In the genomic region with DNA sequence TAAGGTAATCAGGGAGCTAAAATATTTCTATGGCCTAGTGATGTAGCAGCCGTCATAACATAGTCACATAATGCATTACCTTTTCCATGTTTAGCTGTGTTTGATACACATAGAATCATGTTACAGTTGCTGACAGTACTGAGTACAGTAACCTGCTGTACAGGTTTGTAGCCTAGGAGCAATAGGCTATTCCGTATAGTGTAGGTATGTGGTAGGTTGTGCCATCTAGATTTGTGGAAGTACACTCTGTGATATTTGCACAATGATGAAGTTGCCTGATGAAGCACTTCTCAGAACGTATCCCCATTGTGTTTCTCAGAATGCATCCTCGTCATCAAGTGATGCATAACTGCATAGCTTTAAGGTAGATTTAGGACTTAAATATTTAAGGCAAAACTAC, we compare ENCODE assay signal across 17 cellular contexts.
DNase-seq lines count a peak whose midpoint lies in the region; ATAC-seq and TF ChIP-seq lines count a peak whose summit lies in the region.
"Had no signal": no experiment of that assay in that cellular context is flagged by ENCODE, and none has a peak within 500 bp of the region (broad histone marks: within the 10 kb centered on the region; RNA-seq: fewer than 3 reads in every experiment).

No MANE protein-coding gene starts in this region.

- H3K4me1 Mint-ChIP-seq in activated naive CD8-positive, alpha-beta T cell treated with anti-CD3 and anti-CD28 coated beads for 36 hours: no peaks in the 10 kb centered on the region
- no peaks in the 10 kb centered on the region for H3K4me1 Mint-ChIP-seq in activated naive CD8-positive, alpha-beta T cell treated with anti-CD3 and anti-CD28 coated beads, Interleukin-2, amount 50 U/mL, for 24 hours
- H3K4me1 Mint-ChIP-seq: CD4-positive, CD25-positive, alpha-beta regulatory T cell; H9 had no signal

- no peak for ATAC-seq in activated naive CD8-positive, alpha-beta T cell treated with anti-CD3 and anti-CD28 coated beads, Interleukin-2, amount 50 U/mL, for 24 hours
- ATAC-seq in RWPE2 (ENCODE audit: low read depth): peak; percentile 42; the same call in 1 of the 3 replicates
- no peak for ATAC-seq in GM18505 (IDR thresholded peaks at IDR 0.05; ENCODE audit: unreplicated experiment)

- H3K4me3 ChIP-seq in RWPE2 (ENCODE audit: severe bottlenecking): no peak overlapping the region

- H3K27me3 ChIP-seq in RWPE2 (ENCODE audit: insufficient read depth, poor library complexity, severe bottlenecking): no peaks in the 10 kb centered on the region
- H3K27me3 ChIP-seq: BE2C had no signal

- H3K9me3 ChIP-seq in RWPE2 (ENCODE audit: severe bottlenecking): no peaks in the 10 kb centered on the region
- H3K9me3 ChIP-seq: BE2C had no signal

- no peak for DNase-seq in activated naive CD8-positive, alpha-beta T cell treated with anti-CD3 and anti-CD28 coated beads for 36 hours
- DNase-seq in activated naive CD8-positive, alpha-beta T cell treated with anti-CD3 and anti-CD28 coated beads, Interleukin-2, amount 50 U/mL, for 24 hours: no peak
- DNase-seq in RWPE2 (ENCODE audit: low spot score): no peak
- peak; percentile 39 for DNase-seq in epithelial cell of prostate (ENCODE audit: low read depth, low spot score)
- DNase-seq in SHP77 treated with DMSO at 0.1 percent for 48 hours (lab: John Stamatoyannopoulos, UW): no peak
- DNase-seq in NCI-H526 (lab: John Stamatoyannopoulos, UW): no peak
- DNase-seq: ACHN; BE2C; C1 segment of cervical spinal cord; CD4-positive, CD25-positive, alpha-beta regulatory T cell; CD8-positive, alpha-beta memory T cell; COR-L47; DMS 273 treated with DMSO at 0.1 percent for 48 hours; DMS79; GDM1; H9 had no signal

- no peaks in the 10 kb centered on the region for H3K27me3 Mint-ChIP-seq in activated naive CD8-positive, alpha-beta T cell treated with anti-CD3 and anti-CD28 coated beads for 36 hours
- no peaks in the 10 kb centered on the region for H3K27me3 Mint-ChIP-seq in activated naive CD8-positive, alpha-beta T cell treated with anti-CD3 and anti-CD28 coated beads, Interleukin-2, amount 50 U/mL, for 24 hours
- H3K27me3 Mint-ChIP-seq: CD4-positive, CD25-positive, alpha-beta regulatory T cell; CD8-positive, alpha-beta memory T cell had no signal

- H3K27ac Mint-ChIP-seq in activated naive CD8-positive, alpha-beta T cell treated with anti-CD3 and anti-CD28 coated beads for 36 hours: peak overlapping the region; percentile 36
- H3K27ac Mint-ChIP-seq in activated naive CD8-positive, alpha-beta T cell treated with anti-CD3 and anti-CD28 coated beads, Interleukin-2, amount 50 U/mL, for 24 hours: no peak overlapping the region
- H3K27ac Mint-ChIP-seq: CD4-positive, CD25-positive, alpha-beta regulatory T cell; CD8-positive, alpha-beta memory T cell; H9 had no signal

- TF ChIP-seq POLR2A in GM18505 (IDR thresholded peaks at IDR 0.05; ENCODE audit: borderline replicate concordance, extremely low read depth, insufficient read depth, insufficient read length): no peak

- H3K36me3 Mint-ChIP-seq in activated naive CD8-positive, alpha-beta T cell treated with anti-CD3 and anti-CD28 coated beads for 36 hours: no peaks in the 10 kb centered on the region
- H3K36me3 Mint-ChIP-seq in activated naive CD8-positive, alpha-beta T cell treated with anti-CD3 and anti-CD28 coated beads, Interleukin-2, amount 50 U/mL, for 24 hours (ENCODE audit: low read depth): peaks cover 2% of the 10 kb centered on the region
- H3K36me3 Mint-ChIP-seq: CD4-positive, CD25-positive, alpha-beta regulatory T cell; CD8-positive, alpha-beta memory T cell had no signal

- H3K4me3 Mint-ChIP-seq in activated naive CD8-positive, alpha-beta T cell treated with anti-CD3 and anti-CD28 coated beads for 36 hours: no peak overlapping the region
- no peak overlapping the region for H3K4me3 Mint-ChIP-seq in activated naive CD8-positive, alpha-beta T cell treated with anti-CD3 and anti-CD28 coated beads, Interleukin-2, amount 50 U/mL, for 24 hours
- H3K4me3 Mint-ChIP-seq: CD4-positive, CD25-positive, alpha-beta regulatory T cell; CD8-positive, alpha-beta memory T cell; H9 had no signal

- no peak overlapping the region for H3K27ac ChIP-seq in RWPE2 (ENCODE audit: poor library complexity, severe bottlenecking)
- H3K27ac ChIP-seq in epithelial cell of prostate: no peak overlapping the region

- no peaks in the 10 kb centered on the region for H3K4me1 ChIP-seq in RWPE2 (ENCODE audit: insufficient read depth, poor library complexity, severe bottlenecking)
- H3K4me1 ChIP-seq: BE2C had no signal

- peaks cover 7% of the 10 kb centered on the region for H3K9me3 Mint-ChIP-seq in activated naive CD8-positive, alpha-beta T cell treated with anti-CD3 and anti-CD28 coated beads for 36 hours
- H3K9me3 Mint-ChIP-seq in activated naive CD8-positive, alpha-beta T cell treated with anti-CD3 and anti-CD28 coated beads, Interleukin-2, amount 50 U/mL, for 24 hours: peaks cover 14% of the 10 kb centered on the region
- H3K9me3 Mint-ChIP-seq: H9 had no signal

- H3K36me3 ChIP-seq in RWPE2 (ENCODE audit: low read depth): no peaks in the 10 kb centered on the region
- H3K36me3 ChIP-seq: BE2C had no signal

- no peak for TF ChIP-seq CTCF in RWPE2 (IDR thresholded peaks at IDR 0.05; ENCODE audit: poor library complexity, severe bottlenecking)
